In genomic region chr12:89529738-89530137, GRCh38 we compare ENCODE assay signal across 9 cellular contexts. TPM values are rescaled to one million over a fixed set of nuclear protein-coding genes. Genes with fewer than 3 reads are reported as not detected.
A peak's percentile ranks its signal among the peaks of the same experiment; 100 is the strongest.
DNase-seq lines count a peak whose midpoint lies in the region; ATAC-seq and TF ChIP-seq lines count a peak whose summit lies in the region.
"Had no signal": no experiment of that assay in that cellular context is flagged by ENCODE, and none has a peak within 500 bp of the region (broad histone marks: within the 10 kb centered on the region; RNA-seq: fewer than 3 reads in every experiment).

No MANE protein-coding gene starts in this region.

- peaks cover 4% of the 10 kb centered on the region for H3F3A ChIP-seq in SK-N-SH (replicated peaks; ENCODE audit: insufficient read depth)

- ATAC-seq in SK-N-SH treated with all-trans-retinoic acid at 6 μM for 48 hours (no peak), lung (ENCODE audit: insufficient read depth, low FRiP score) (no peak)

- CTCF ChIA-PET in SK-N-SH (lab: Yijun Ruan, JAX), result interaction anchor here (0.6 to 11.5 kb wide), 19 partner anchors 10 to 1418 kb away, joined by 3 to 172 read pairs (median 4); no protein-coding TSS in a partner anchor

- peaks cover 2% of the 10 kb centered on the region; the same call in 1 of the 2 replicates for H3K27me3 Mint-ChIP-seq in HFFc6 (ENCODE audit: insufficient read depth)
- H3K27me3 Mint-ChIP-seq: activated naive CD8-positive, alpha-beta T cell treated with anti-CD3 and anti-CD28 coated beads, Interleukin-2, amount 10 ng/mL, durations not matched to agents 7 days and 5 days had no signal

- in situ Hi-C loops in T47D (cut with HindIII; ENCODE audit: low pct_unique_long_range_greater_than_20kb, low sequenced_read_pairs), result no loop called here

- no peak overlapping the region for H3K4me2 ChIP-seq in SK-N-SH

- peaks cover 9% of the 10 kb centered on the region for H3K79me2 ChIP-seq in SK-N-SH (ENCODE audit: insufficient read depth)

- H3K27ac ChIP-seq in SK-N-SH (ENCODE audit: low read depth in 2 of 2, low read length in 1 of 2), result no peak overlapping the region
- H3K27ac ChIP-seq in lung (ENCODE audit: low read depth in 1 of 2, low read length in 1 of 2), result no peak overlapping the region

- H3K36me3 Mint-ChIP-seq in HFFc6 (ENCODE audit: low read depth), result no peaks in the 10 kb centered on the region

- no peaks in the 10 kb centered on the region; the same call in 1 of the 2 replicates for H4K20me1 ChIP-seq in SK-N-SH (ENCODE audit: insufficient read depth)

- H2AFZ ChIP-seq in SK-N-SH (ENCODE audit: low read depth), result no peak overlapping the region

- H3K9ac ChIP-seq in SK-N-SH, result no peak overlapping the region

- POLR2A ChIA-PET in SK-N-SH (lab: Yijun Ruan, JAX), result no interaction called here

- no peak for TF ChIP-seq EP300 in SK-N-SH (IDR thresholded peaks at IDR 0.05; ENCODE audit: borderline replicate concordance in 1 of 2, low read depth in 1 of 2, low read length in 1 of 2)

- no peaks in the 10 kb centered on the region for H3K9me2 ChIP-seq in SK-N-SH

- peak; percentile 69 for DNase-seq in SK-N-SH
- peak; percentile 58 for DNase-seq in HFFc6
- DNase-seq in NCI-H2227 treated with DMSO at 0.1 percent for 48 hours (lab: John Stamatoyannopoulos, UW), result peak; percentile 55
- DNase-seq in T47D (ENCODE audit: low read depth in 1 of 2, low spot score in 1 of 2), result peak; percentile 64 to 79
- no peak for DNase-seq in lung (ENCODE audit: low spot score)
- DNase-seq in MG63, result no peak
- DNase-seq in activated gamma-delta T cell (lab: John Stamatoyannopoulos, UW), result no peak
- DNase-seq: activated naive CD8-positive, alpha-beta T cell treated with anti-CD3 and anti-CD28 coated beads, Interleukin-2, amount 10 ng/mL, durations not matched to agents 7 days and 5 days had no signal

- WGBS in SK-N-SH (ENCODE audit: low lambda C conversion rate), result 43% methylated on average over 1 of the region's 1 CpG
- 36 to 38% methylated on average over 1 of the region's 1 CpG for WGBS in lung, 2 donors

- H3K27me3 ChIP-seq in SK-N-SH (ENCODE audit: insufficient read depth), result no peaks in the 10 kb centered on the region
- H3K27me3 ChIP-seq in lung (ENCODE audit: control insufficient read depth, insufficient read depth), result no peaks in the 10 kb centered on the region
- no peaks in the 10 kb centered on the region for H3K27me3 ChIP-seq in MG63

- H3K4me1 ChIP-seq in SK-N-SH (ENCODE audit: control insufficient read depth in 1 of 2, insufficient read depth in 2 of 2, low read depth in 1 of 2, low read length in 1 of 2), result peaks cover 0 to 5% of the 10 kb centered on the region in 2 experiments; a peak in 2 of 4 replicates
- no peaks in the 10 kb centered on the region for H3K4me1 ChIP-seq in lung (ENCODE audit: control insufficient read depth in 2 of 2, insufficient read depth in 2 of 2, low read length in 2 of 2)

- no peak overlapping the region; a peak in 1 of 4 replicates for H3K4me3 ChIP-seq in SK-N-SH (ENCODE audit: low read depth in 2 of 2, low read length in 1 of 2)
- no peak overlapping the region for H3K4me3 ChIP-seq in lung
- H3K4me3 ChIP-seq in MG63, result no peak overlapping the region

- H3K36me3 ChIP-seq in SK-N-SH (replicated peaks in 1 of 2; ENCODE audit: control insufficient read depth in 1 of 2, insufficient read depth in 2 of 2, low read length in 1 of 2) (no peaks in the 10 kb centered on the region), lung (ENCODE audit: control insufficient read depth in 2 of 2, insufficient read depth in 2 of 2, low read length in 2 of 2) (no peaks in the 10 kb centered on the region), MG63 (no peaks in the 10 kb centered on the region)

- no peaks in the 10 kb centered on the region for H3K9me3 ChIP-seq in SK-N-SH
- no peaks in the 10 kb centered on the region for H3K9me3 ChIP-seq in lung (ENCODE audit: control insufficient read depth in 2 of 2, insufficient read depth in 1 of 2, low read length in 1 of 2)
- no peaks in the 10 kb centered on the region for H3K9me3 ChIP-seq in MG63

- H3K4me3 Mint-ChIP-seq in HFFc6, result no peak overlapping the region
- H3K4me3 Mint-ChIP-seq: activated naive CD8-positive, alpha-beta T cell treated with anti-CD3 and anti-CD28 coated beads, Interleukin-2, amount 10 ng/mL, durations not matched to agents 7 days and 5 days had no signal

- H3K4me1 Mint-ChIP-seq in HFFc6 (ENCODE audit: low read depth), result peaks cover 11% of the 10 kb centered on the region

- no peaks in the 10 kb centered on the region for H3K9me3 Mint-ChIP-seq in HFFc6
- H3K9me3 Mint-ChIP-seq: activated naive CD8-positive, alpha-beta T cell treated with anti-CD3 and anti-CD28 coated beads, Interleukin-2, amount 10 ng/mL, durations not matched to agents 7 days and 5 days had no signal

- TF ChIP-seq CTCF in SK-N-SH (IDR thresholded peaks at IDR 0.05) (peak; percentile 80), HFFc6 (IDR thresholded peaks at IDR 0.05) (peak; percentile 83), lung (IDR thresholded peaks at IDR 0.05; ENCODE audit: control extremely low read depth, extremely low read depth) (peak; percentile 68)

- H3K27ac Mint-ChIP-seq in HFFc6, result no peak overlapping the region
- H3K27ac Mint-ChIP-seq: activated naive CD8-positive, alpha-beta T cell treated with anti-CD3 and anti-CD28 coated beads, Interleukin-2, amount 10 ng/mL, durations not matched to agents 7 days and 5 days had no signal

- TF ChIP-seq RAD21 in SK-N-SH (IDR thresholded peaks at IDR 0.05; ENCODE audit: low read length), result peak; percentile 91

TF ChIP-seq in SK-N-SH, 30 proteins besides CTCF, POLR2A, EP300 and RAD21:
- peak; percentile 83 for TF ChIP-seq SMC3 (IDR thresholded peaks at IDR 0.05; ENCODE audit: low read depth, low read length)
- TF ChIP-seq NFIC (IDR thresholded peaks at IDR 0.05; ENCODE audit: borderline replicate concordance), result no peak
- TF ChIP-seq FOXM1 (IDR thresholded peaks at IDR 0.05; ENCODE audit: low read depth), result no peak
TF ChIP-seq in SK-N-SH: peak in this region for 1.

TF ChIP-seq in SK-N-SH treated with all-trans-retinoic acid at 6 μM for 48 hours, 23 proteins besides CTCF, POLR2A, EP300 and RAD21:
- no peak for TF ChIP-seq CREB5 (CRISPR knock-in tag; IDR thresholded peaks at IDR 0.05; ENCODE audit: low read depth)
- no peak for TF ChIP-seq OSR1 (CRISPR knock-in tag; IDR thresholded peaks at IDR 0.05)
- no peak for TF ChIP-seq ZC3H10 (CRISPR knock-in tag; IDR thresholded peaks at IDR 0.05)
- no peak for TF ChIP-seq ISL1 (CRISPR knock-in tag; IDR thresholded peaks at IDR 0.05)
- no peak for TF ChIP-seq ZFP30 (CRISPR knock-in tag; IDR thresholded peaks at IDR 0.05)
- TF ChIP-seq GLIS3 (CRISPR knock-in tag; IDR thresholded peaks at IDR 0.05), result no peak
- no peak for TF ChIP-seq ZFP3 (CRISPR knock-in tag; IDR thresholded peaks at IDR 0.05)
- no peak for TF ChIP-seq PPARA (CRISPR knock-in tag; IDR thresholded peaks at IDR 0.05; ENCODE audit: borderline replicate concordance)
- no peak for TF ChIP-seq CSRNP3 (CRISPR knock-in tag; IDR thresholded peaks at IDR 0.05)
- TF ChIP-seq ZNF565 (CRISPR knock-in tag; conservative IDR thresholded peaks at IDR 0.05; ENCODE audit: low read depth), result no peak
- no peak for TF ChIP-seq SNAI2 (CRISPR knock-in tag; IDR thresholded peaks at IDR 0.05)
- TF ChIP-seq BACH2 (CRISPR knock-in tag; IDR thresholded peaks at IDR 0.05; ENCODE audit: borderline replicate concordance), result no peak
- no peak for TF ChIP-seq TCF4 (CRISPR knock-in tag; IDR thresholded peaks at IDR 0.05; ENCODE audit: borderline replicate concordance)
TF ChIP-seq in SK-N-SH treated with all-trans-retinoic acid at 6 μM for 48 hours: peak in this region for 0.

RNA-seq across cellular contexts. Expression of gene POC1B, which starts 3.9 kb away (rescaled TPM):
- 4.0 and 6.3 TPM in 2 replicates for polyA plus RNA-seq in SK-N-SH (2012; rRNA removed)
- 6.8 and 7.2 TPM in 2 replicates for polyA plus RNA-seq in SK-N-SH (2012; cell fraction: cytosol; rRNA removed)
- 1.9 and 5.5 TPM in 2 replicates for polyA plus RNA-seq in SK-N-SH (2012; cell fraction: nucleus; rRNA removed)
- 10 to 100 TPM; 10.4 to 12.6 (median 11.1) TPM for total RNA-seq in HFFc6 (2021; fragmentation: NEBNext Ultra II Directional; extraction: Animal tissue kit (Norgen Biotek cat#: 25700))
- 10 to 100 TPM; 12.5 to 32.6 TPM for total RNA-seq in lung
- 1 to 10 TPM; 6.9 to 9.3 TPM for polyA plus RNA-seq in lung
- 6.9 and 11.8 TPM in 2 replicates for total RNA-seq in MG63 (2014; rRNA removed; shearing (Covaris generic); ENCODE audit: low replicate concordance)

RNA-seq across cellular contexts. Expression of gene GALNT4, which starts 5.1 kb away (rescaled TPM):
- 1.1 and 1.4 TPM in 2 replicates for polyA plus RNA-seq in SK-N-SH (2012; rRNA removed)
- polyA plus RNA-seq in SK-N-SH (2012; cell fraction: cytosol; rRNA removed), result 1.6 TPM in 2 replicates
- polyA plus RNA-seq in SK-N-SH (2012; cell fraction: nucleus; rRNA removed), result 0.54 and 1.1 TPM in 2 replicates
- 1 to 10 TPM; 6.9 to 8.1 (median 7.4) TPM for total RNA-seq in HFFc6 (2021; fragmentation: NEBNext Ultra II Directional; extraction: Animal tissue kit (Norgen Biotek cat#: 25700))
- 10 to 100 TPM in 1 of 2 donors, 1 to 10 TPM in 1; 9.6 to 16.0 TPM for total RNA-seq in lung
- 1 to 10 TPM; 3.0 to 4.3 TPM for polyA plus RNA-seq in lung
- total RNA-seq in MG63 (2014; rRNA removed; shearing (Covaris generic); ENCODE audit: low replicate concordance), result 3.5 and 5.3 TPM in 2 replicates

Comparison
In these comparisons a context has a peak if more than half of its experiments do, and no peak if none do; other contexts are left out.
1. DNase-seq: peak in SK-N-SH (single experiment), HFFc6 (single experiment), NCI-H2227 treated with DMSO at 0.1 percent for 48 hours (single experiment) and T47D (2 of 2); none in lung (single experiment), MG63 (single experiment) and activated gamma-delta T cell (single experiment).
2. Peak in every context shown above with its lines, with median percentiles within 50 percentile points of each other: CTCF ChIP-seq.